In the genomic region with DNA sequence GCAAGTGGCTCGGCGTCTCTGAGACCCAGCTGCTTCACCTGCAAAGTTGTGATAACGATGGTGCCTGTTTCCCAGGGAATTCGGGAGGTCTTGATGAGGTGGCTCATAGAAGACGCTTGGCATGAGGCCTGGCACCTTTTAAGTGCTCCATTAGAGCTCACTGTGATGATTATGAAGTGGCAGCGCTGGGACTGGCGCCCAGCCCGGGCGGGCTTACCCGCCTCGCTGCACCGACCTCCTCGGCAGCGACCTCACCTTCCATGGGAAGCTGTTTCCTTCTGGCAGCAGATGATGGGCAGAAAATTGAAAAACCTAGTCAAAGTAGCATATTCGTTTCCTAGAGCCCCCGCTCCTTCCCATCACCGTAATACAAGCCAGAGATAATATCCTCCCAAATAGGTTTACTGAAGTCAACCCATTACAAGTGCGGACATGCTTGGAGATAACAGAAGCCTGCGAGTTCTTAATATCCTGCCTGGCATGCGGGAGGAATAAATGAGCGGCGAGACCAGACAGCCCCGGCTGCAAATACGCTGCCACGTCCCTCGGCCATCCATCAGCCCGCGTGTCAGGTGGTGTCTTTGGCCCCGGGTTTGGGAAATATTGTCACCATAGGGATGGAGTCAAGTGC, we compare ENCODE assay signal across 11 cellular contexts. TPM values are rescaled to one million over a fixed set of nuclear protein-coding genes. Genes with fewer than 3 reads are reported as not detected.
A peak's percentile ranks its signal among the peaks of the same experiment; 100 is the strongest.
DNase-seq lines count a peak whose midpoint lies in the region; TF ChIP-seq lines count a peak whose summit lies in the region.
"Had no signal": no experiment of that assay in that cellular context is flagged by ENCODE, and none has a peak within 500 bp of the region (broad histone marks: within the 10 kb centered on the region; RNA-seq: fewer than 3 reads in every experiment).

No MANE protein-coding gene starts in this region.

- H2AK5ac ChIP-seq in mesenchymal stem cell (ENCODE audit: low read length, severe bottlenecking): peak overlapping the region; percentile 72

- peak overlapping the region; percentile 82 for H4K91ac ChIP-seq in mesenchymal stem cell (ENCODE audit: low read length)

- peaks cover 25% of the 10 kb centered on the region for H3F3A ChIP-seq in SK-N-SH (replicated peaks; ENCODE audit: insufficient read depth)

- in situ Hi-C loops in transverse colon (cut with MboI; ENCODE audit: low pct_ligation_motif_present in 1 of 4, low pct_unique_long_range_greater_than_20kb in 1 of 4, low sequenced_read_pairs in 3 of 4): no loop called here

- peak overlapping the region; percentile 52 to 95 for H3K18ac ChIP-seq in mesenchymal stem cell (ENCODE audit: low read depth in 1 of 2, low read length in 2 of 2)

- no peaks in the 10 kb centered on the region for H3K36me3 ChIP-seq in SK-N-SH (replicated peaks in 1 of 2; ENCODE audit: control insufficient read depth in 1 of 2, insufficient read depth in 2 of 2, low read length in 1 of 2)
- H3K36me3 ChIP-seq in mesenchymal stem cell (ENCODE audit: control insufficient read depth in 1 of 2, insufficient read depth in 2 of 2, low read depth in 1 of 2, low read length in 2 of 2): no peaks in the 10 kb centered on the region
- H3K36me3 ChIP-seq in transverse colon: no peaks in the 10 kb centered on the region
- H3K36me3 ChIP-seq in tibial nerve: no peaks in the 10 kb centered on the region

- no peaks in the 10 kb centered on the region for H4K20me1 ChIP-seq in SK-N-SH (ENCODE audit: insufficient read depth)

- no peaks in the 10 kb centered on the region for H3K27me3 ChIP-seq in SK-N-SH (ENCODE audit: insufficient read depth)
- no peaks in the 10 kb centered on the region for H3K27me3 ChIP-seq in mesenchymal stem cell (ENCODE audit: control insufficient read depth in 1 of 2, insufficient read depth in 1 of 2, low read length in 2 of 2)
- no peaks in the 10 kb centered on the region for H3K27me3 ChIP-seq in transverse colon
- H3K27me3 ChIP-seq in tibial nerve: peaks cover 0 to 5% of the 10 kb centered on the region in 2 donors

- POLR2A ChIA-PET in SK-N-SH (lab: Yijun Ruan, JAX): interaction anchor here (0.6 to 5.1 kb wide), 7 partner anchors 9 to 208 kb away, joined by 3 to 35 read pairs (median 3); partner anchors contain the start of gene DLK1

- H4K8ac ChIP-seq in mesenchymal stem cell (ENCODE audit: low read length): no peak overlapping the region

- H3K4me3 ChIP-seq in SK-N-SH (ENCODE audit: low read depth in 2 of 2, low read length in 1 of 2) (no peak overlapping the region), mesenchymal stem cell (ENCODE audit: insufficient read depth in 1 of 2, low read depth in 1 of 2, low read length in 2 of 2) (no peak overlapping the region), transverse colon (no peak overlapping the region), tibial nerve (no peak overlapping the region)

- TF ChIP-seq RAD21 in SK-N-SH (IDR thresholded peaks at IDR 0.05; ENCODE audit: low read length): no peak

- H2BK120ac ChIP-seq in mesenchymal stem cell (ENCODE audit: low read depth, low read length): peak overlapping the region; percentile 71

- 50% methylated on average over 28 of the region's 29 CpGs for WGBS in SK-N-SH (ENCODE audit: low lambda C conversion rate)
- 90% methylated on average over 29 of the region's 29 CpGs for WGBS in mesenchymal stem cell
- WGBS in transverse colon (ENCODE audit: low coverage in 1 of 2), 2 donors: 84% methylated on average over 29 of the region's 29 CpGs; no CpG with 5 or more reads in 1 of the 2 donors
- WGBS in tibial nerve, 2 donors: 88 to 92% methylated on average over 29 of the region's 29 CpGs

- no peak overlapping the region for H2AFZ ChIP-seq in SK-N-SH (ENCODE audit: low read depth)
- H2AFZ ChIP-seq in mesenchymal stem cell (ENCODE audit: low read depth, low read length): no peak overlapping the region

- H3K14ac ChIP-seq in mesenchymal stem cell (ENCODE audit: low read length in 2 of 2): peak overlapping the region in 1 of 2 experiments; percentile 50

- H3K9me3 ChIP-seq in SK-N-SH (no peaks in the 10 kb centered on the region), mesenchymal stem cell (ENCODE audit: control insufficient read depth, low read length) (no peaks in the 10 kb centered on the region), transverse colon (no peaks in the 10 kb centered on the region), tibial nerve (no peaks in the 10 kb centered on the region)

- peak overlapping the region; percentile 30 to 88 for H2BK12ac ChIP-seq in mesenchymal stem cell (ENCODE audit: low read length in 2 of 2)

- TF ChIP-seq CTCF in SK-N-SH (IDR thresholded peaks at IDR 0.05): no peak
- TF ChIP-seq CTCF in transverse colon (IDR thresholded peaks at IDR 0.05): no peak
- TF ChIP-seq CTCF in tibial nerve (IDR thresholded peaks at IDR 0.05): no peak

- TF ChIP-seq POLR2A in transverse colon (IDR thresholded peaks at IDR 0.05) (no peak), tibial nerve (IDR thresholded peaks at IDR 0.05) (no peak)

- H3K4me1 ChIP-seq in SK-N-SH (ENCODE audit: control insufficient read depth in 1 of 2, insufficient read depth in 2 of 2, low read depth in 1 of 2, low read length in 1 of 2) (peaks cover 56 to 80% of the 10 kb centered on the region in 2 experiments), mesenchymal stem cell (ENCODE audit: control insufficient read depth, insufficient read depth, low read depth, low read length) (peaks cover 74% of the 10 kb centered on the region), transverse colon (no peaks in the 10 kb centered on the region), tibial nerve (no peaks in the 10 kb centered on the region)

- TF ChIP-seq EP300 in SK-N-SH (IDR thresholded peaks at IDR 0.05; ENCODE audit: borderline replicate concordance in 1 of 2, low read depth in 1 of 2, low read length in 1 of 2) (peak in 1 of 2 experiments; percentile 29; a peak in 1 of 4 replicates), transverse colon (IDR thresholded peaks at IDR 0.05; ENCODE audit: low read depth) (no peak), tibial nerve (IDR thresholded peaks at IDR 0.05) (no peak)

- H3K4ac ChIP-seq in mesenchymal stem cell (ENCODE audit: low read depth in 1 of 2, low read length in 2 of 2): peak overlapping the region; percentile 25 to 50

- CTCF ChIA-PET in SK-N-SH (lab: Yijun Ruan, JAX): interaction anchor here (0.8 to 2.5 kb wide), 9 partner anchors 15 to 316 kb away, joined by 3 to 12 read pairs (median 4); no protein-coding TSS in a partner anchor

- H3K9me2 ChIP-seq in SK-N-SH: no peaks in the 10 kb centered on the region

- peaks cover 11% of the 10 kb centered on the region for H3K79me1 ChIP-seq in mesenchymal stem cell (replicated peaks; ENCODE audit: low read length, poor library complexity, severe bottlenecking)

- H3K4me2 ChIP-seq in SK-N-SH (peak overlapping the region; percentile 75), mesenchymal stem cell (ENCODE audit: low read length, poor library complexity, severe bottlenecking) (no peak overlapping the region)

- peak; percentile 69 for DNase-seq in Daoy (ENCODE audit: low read depth)
- peak; percentile 79 for DNase-seq in NCI-H2029 (lab: John Stamatoyannopoulos, UW)
- DNase-seq in SK-N-SH: peak; percentile 77
- DNase-seq in mesenchymal stem cell: no peak
- DNase-seq in activated CD8-positive, alpha-beta memory T cell treated with anti-CD3 and anti-CD28 coated beads for 24 hours: no peak
- no peak for DNase-seq in activated CD4-positive, alpha-beta T cell treated with anti-CD3 and anti-CD28 coated beads for 1 hour
- no peak for DNase-seq in transverse colon
- no peak for DNase-seq in tibial nerve (ENCODE audit: low spot score in 2 of 2)
- DNase-seq: CD4-positive, alpha-beta T cell; NCI-H146; retina had no signal

- H2BK15ac ChIP-seq in mesenchymal stem cell (ENCODE audit: low read depth, poor library complexity, severe bottlenecking): peak overlapping the region; percentile 57

- no peak overlapping the region for H2BK5ac ChIP-seq in mesenchymal stem cell (ENCODE audit: low read depth, low read length, poor library complexity, severe bottlenecking)

- peak overlapping the region; percentile 75; the same call in 1 of the 2 replicates for H3K9ac ChIP-seq in SK-N-SH
- H3K9ac ChIP-seq in mesenchymal stem cell (ENCODE audit: low read length): no peak overlapping the region

- H3K79me2 ChIP-seq in SK-N-SH (ENCODE audit: insufficient read depth): no peaks in the 10 kb centered on the region

- intact Hi-C loops in transverse colon (cut with DNase I; ENCODE audit: low total_unique reads): no loop called here

- no peak overlapping the region for H3K23ac ChIP-seq in mesenchymal stem cell (ENCODE audit: low read length in 2 of 2)

- H3K27ac ChIP-seq in SK-N-SH (ENCODE audit: low read depth in 2 of 2, low read length in 1 of 2): peak overlapping the region; percentile 91 to 94
- no peak overlapping the region for H3K27ac ChIP-seq in mesenchymal stem cell (ENCODE audit: low read length, poor library complexity, severe bottlenecking)
- no peak overlapping the region for H3K27ac ChIP-seq in transverse colon
- no peak overlapping the region for H3K27ac ChIP-seq in tibial nerve

TF ChIP-seq in SK-N-SH, 30 proteins besides CTCF, POLR2A, EP300 and RAD21 (continues in another document):
- TF ChIP-seq, protein P1, sequence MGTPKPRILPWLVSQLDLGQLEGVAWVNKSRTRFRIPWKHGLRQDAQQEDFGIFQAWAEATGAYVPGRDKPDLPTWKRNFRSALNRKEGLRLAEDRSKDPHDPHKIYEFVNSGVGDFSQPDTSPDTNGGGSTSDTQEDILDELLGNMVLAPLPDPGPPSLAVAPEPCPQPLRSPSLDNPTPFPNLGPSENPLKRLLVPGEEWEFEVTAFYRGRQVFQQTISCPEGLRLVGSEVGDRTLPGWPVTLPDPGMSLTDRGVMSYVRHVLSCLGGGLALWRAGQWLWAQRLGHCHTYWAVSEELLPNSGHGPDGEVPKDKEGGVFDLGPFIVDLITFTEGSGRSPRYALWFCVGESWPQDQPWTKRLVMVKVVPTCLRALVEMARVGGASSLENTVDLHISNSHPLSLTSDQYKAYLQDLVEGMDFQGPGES (IDR thresholded peaks at IDR 0.05; ENCODE audit: low read depth, low read length): no peak
- no peak for TF ChIP-seq FOSL2 (IDR thresholded peaks at IDR 0.05; ENCODE audit: borderline replicate concordance, low read depth)
- TF ChIP-seq ELF1 (IDR thresholded peaks at IDR 0.05): no peak

RNA-seq across cellular contexts. Expression of gene DLK1, which starts 35.2 kb away (rescaled TPM):
- 0.06 TPM in 1 of 2 replicates, not detected in the other for total RNA-seq in Daoy (2014; rRNA removed; shearing (Covaris generic))
- polyA plus RNA-seq in SK-N-SH (2012; rRNA removed): 1.2 and 1.7 TPM in 2 replicates
- polyA plus RNA-seq in SK-N-SH (2012; cell fraction: cytosol; rRNA removed): 1.7 and 2.8 TPM in 2 replicates
- polyA plus RNA-seq in SK-N-SH (2012; cell fraction: nucleus; rRNA removed): 0.73 and 0.87 TPM in 2 replicates
- 80.9 TPM for polyA plus RNA-seq in mesenchymal stem cell (2013, experiment 1 of 2)
- polyA plus RNA-seq in mesenchymal stem cell (2013, experiment 2 of 2): 81.8 TPM
- total RNA-seq in transverse colon (not detected), tibial nerve (not detected)
- total RNA-seq: CD4-positive, alpha-beta T cell had no signal

Comparison
In these comparisons a context has a peak if more than half of its experiments do, and no peak if none do; other contexts are left out.
1. DNase-seq: peak in Daoy (single experiment), NCI-H2029 (single experiment) and SK-N-SH (single experiment); none in mesenchymal stem cell (single experiment), activated CD8-positive, alpha-beta memory T cell treated with anti-CD3 and anti-CD28 coated beads for 24 hours (single experiment), activated CD4-positive, alpha-beta T cell treated with anti-CD3 and anti-CD28 coated beads for 1 hour (single experiment), transverse colon (single experiment) and tibial nerve (0 of 2).
2. H3K27ac ChIP-seq: peak in SK-N-SH (2 of 2); none in mesenchymal stem cell (single experiment), transverse colon (0 of 4) and tibial nerve (0 of 4).